In genomic region chr1:19312782-19313635, GRCh38 we compare ENCODE assay signal across 8 cellular contexts. TPM values are rescaled to one million over a fixed set of nuclear protein-coding genes. Genes with fewer than 3 reads are reported as not detected.
DNase-seq lines count a peak whose midpoint lies in the region; ATAC-seq and TF ChIP-seq lines count a peak whose summit lies in the region.

No MANE protein-coding gene starts in this region.

- H3K4me1 ChIP-seq in Karpas-422 (ENCODE audit: low read length): peaks cover 51% of the 10 kb centered on the region

- POLR2A ChIA-PET in AG04450 (lab: Yijun Ruan, JAX): interaction anchor here (0.6 to 2.0 kb wide), 4 partner anchors 10 to 61 kb away, joined by 3 to 4 read pairs (median 4); partner anchors contain the start of genes EMC1 and MRTO4

- no peaks in the 10 kb centered on the region for H3K9me2 ChIP-seq in Karpas-422 (replicated peaks; ENCODE audit: insufficient read depth, low read length)

- H3K79me2 ChIP-seq in Karpas-422 (ENCODE audit: low read length): peaks cover 39% of the 10 kb centered on the region

- H3K4me3 ChIP-seq in AG04450 (ENCODE audit: low read depth, low read length): peak overlapping the region; percentile 79
- peak overlapping the region; percentile 79 for H3K4me3 ChIP-seq in Karpas-422 (ENCODE audit: low read length)
- peak overlapping the region; percentile 79 for H3K4me3 ChIP-seq in choroid plexus epithelial cell (ENCODE audit: low read depth, low read length)

- H3K36me3 ChIP-seq in Karpas-422 (ENCODE audit: insufficient read depth, low read length): peaks cover 10% of the 10 kb centered on the region

- H3K27ac Mint-ChIP-seq in naive B cell: peak overlapping the region in 5 of 6 donors; percentile 85 to 97 (median 89)

- peaks cover 0 to under 1% of the 10 kb centered on the region in 2 donors for H3K36me3 Mint-ChIP-seq in naive B cell

- H3K4me1 Mint-ChIP-seq in naive B cell: peaks cover 53 to 76% (median 61%) of the 10 kb centered on the region in 3 donors

- H3K27me3 Mint-ChIP-seq in naive B cell: no peaks in the 10 kb centered on the region

- H3K9me3 Mint-ChIP-seq in naive B cell: no peaks in the 10 kb centered on the region

- peaks cover 8% of the 10 kb centered on the region for H4K20me1 ChIP-seq in Karpas-422 (ENCODE audit: insufficient read depth, low read depth, low read length)

- no peaks in the 10 kb centered on the region for H3K27me3 ChIP-seq in AG04450 (ENCODE audit: control insufficient read depth, insufficient read depth, low read length)
- no peaks in the 10 kb centered on the region for H3K27me3 ChIP-seq in Karpas-422 (ENCODE audit: low read length)

- no peak for TF ChIP-seq CTCF in AG04450 (IDR thresholded peaks at IDR 0.05; ENCODE audit: low read depth, low read length)
- TF ChIP-seq CTCF in choroid plexus epithelial cell (conservative IDR thresholded peaks at IDR 0.05; ENCODE audit: low read depth, low read length): no peak

- peak overlapping the region; percentile 49 for H2AFZ ChIP-seq in Karpas-422 (ENCODE audit: low read length)

- no peaks in the 10 kb centered on the region; the same call in 1 of the 2 replicates for H3K9me3 ChIP-seq in AG04450 (ENCODE audit: control insufficient read depth, insufficient read depth, low read length)
- no peaks in the 10 kb centered on the region for H3K9me3 ChIP-seq in Karpas-422 (ENCODE audit: low read length)

- H3K4me3 Mint-ChIP-seq in naive B cell: peak overlapping the region; percentile 77 to 92 (median 87)

- peak overlapping the region; percentile 86 for H3K9ac ChIP-seq in Karpas-422 (ENCODE audit: low read length)

- CTCF ChIA-PET in AG04450 (lab: Charles Lee): interaction anchor here (0.6 to 1.3 kb wide), 4 partner anchors 17 to 393 kb away, joined by 3 to 5 read pairs (median 3); no protein-coding TSS in a partner anchor

- peak overlapping the region; percentile 90 for H3K4me2 ChIP-seq in Karpas-422 (ENCODE audit: low read depth, low read length, poor library complexity, severe bottlenecking)

- ATAC-seq in GM19023 (IDR thresholded peaks at IDR 0.05; ENCODE audit: unreplicated experiment) (peak; percentile 19), naive B cell (ENCODE audit: low read depth in 2 of 2) (no peak), HG03439 (IDR thresholded peaks at IDR 0.05; ENCODE audit: unreplicated experiment) (no peak), HG02623 (IDR thresholded peaks at IDR 0.05; ENCODE audit: unreplicated experiment) (no peak)

- DNase-seq in AG04450 (ENCODE audit: low read depth, low spot score) (no peak), Karpas-422 (peak; percentile 68), choroid plexus epithelial cell (ENCODE audit: low read depth) (no peak), naive B cell (no peak)
- DNase-seq in stimulated activated CD4-positive, alpha-beta T cell treated with anti-CD3 and anti-CD28 coated beads, Interleukin-15, amount 100 ng/mL, for 24 hours: no peak

- peak overlapping the region; percentile 81 for H3K27ac ChIP-seq in AG04450 (ENCODE audit: low read depth, low read length)
- H3K27ac ChIP-seq in Karpas-422 (ENCODE audit: low read length): peak overlapping the region; percentile 76

RNA-seq across cellular contexts. Expression of gene SLC66A1, which starts 0.9 kb away (rescaled TPM):
- 11.5 and 16.3 TPM in 2 replicates for polyA plus RNA-seq in AG04450 (2011; rRNA removed)
- 10.6 and 11.2 TPM in 2 replicates for polyA minus RNA-seq in AG04450 (2011; rRNA and poly(A)+ RNA removed)
- 11.6 and 14.5 TPM in 2 replicates for total RNA-seq in Karpas-422 (2014; rRNA removed; shearing (Covaris generic); ENCODE audit: low replicate concordance)
- 1 to 10 TPM in 5 of 6 donors, not detected in 1; 5.6 to 8.8 (median 6.3) TPM for polyA plus RNA-seq in naive B cell (ENCODE audit: low read depth in 6 of 6)

RNA-seq across cellular contexts. Expression of gene AKR7A2, which starts 1.1 kb away (rescaled TPM):
- polyA plus RNA-seq in AG04450 (2011; rRNA removed) (47.5 and 63.6 TPM in 2 replicates), naive B cell (ENCODE audit: low read depth in 6 of 6) (100 to 1,000 TPM in 4 of 6 donors, 10 to 100 TPM in 2; 93.3 to 149 (median 105) TPM)
- 24.0 and 37.4 TPM in 2 replicates for polyA minus RNA-seq in AG04450 (2011; rRNA and poly(A)+ RNA removed)
- total RNA-seq in Karpas-422 (2014; rRNA removed; shearing (Covaris generic); ENCODE audit: low replicate concordance): 122 and 161 TPM in 2 replicates

RNA-seq across cellular contexts. Expression of gene AKR7A3, which starts 24.4 kb away (rescaled TPM):
- polyA plus RNA-seq in AG04450 (2011; rRNA removed) (0.19 and 0.46 TPM in 2 replicates), naive B cell (ENCODE audit: low read depth in 6 of 6) (under 1 TPM in 1 of 6 donors, not detected in 5; 0.21 TPM)
- polyA minus RNA-seq in AG04450 (2011; rRNA and poly(A)+ RNA removed): 0.60 TPM in 1 of 2 replicates, not detected in the other
- 0.41 and 1.2 TPM in 2 replicates for total RNA-seq in Karpas-422 (2014; rRNA removed; shearing (Covaris generic); ENCODE audit: low replicate concordance)
